In genomic region chr15:77421370-77421700, GRCh38 we compare ENCODE assay signal across 7 cellular contexts. TPM values are rescaled to one million over a fixed set of nuclear protein-coding genes. Genes with fewer than 3 reads are reported as not detected.
DNase-seq lines count a peak whose midpoint lies in the region; ATAC-seq, FAIRE-seq and TF ChIP-seq lines count a peak whose summit lies in the region.

No MANE protein-coding gene starts in this region.

- no peak for FAIRE-seq in H1 (lab: Jason Lieb, UNC)

- H3K4me3 ChIP-seq in GM12865 (ENCODE audit: low read depth, low read length) (peak overlapping the region; percentile 70), OCI-LY1 (ENCODE audit: low read depth, low read length, poor library complexity, severe bottlenecking) (peak overlapping the region; percentile 75), H1 (ENCODE audit: extremely low read depth in 1 of 4, insufficient read depth in 2 of 4, low read depth in 3 of 4, low read length in 4 of 4) (peak overlapping the region; percentile 86 to 98 (median 94))

- no peak for ATAC-seq in HG03097 (IDR thresholded peaks at IDR 0.05; ENCODE audit: low FRiP score, unreplicated experiment)
- no peak for ATAC-seq in GM21529 (IDR thresholded peaks at IDR 0.05; ENCODE audit: unreplicated experiment)
- ATAC-seq in HG02763 (IDR thresholded peaks at IDR 0.05; ENCODE audit: unreplicated experiment), result no peak

- H3K79me2 ChIP-seq in OCI-LY1 (ENCODE audit: insufficient read depth, low read length) (peaks cover 53% of the 10 kb centered on the region), H1 (ENCODE audit: control insufficient read depth in 1 of 2, insufficient read depth in 2 of 2, low read length in 2 of 2) (peaks cover 0 to 82% of the 10 kb centered on the region in 2 experiments; a peak in 3 of 4 replicates)

- no peak overlapping the region for H2AK5ac ChIP-seq in H1 (ENCODE audit: low read depth, low read length)

- H3K27ac ChIP-seq in OCI-LY1 (ENCODE audit: low read depth, low read length, poor library complexity, severe bottlenecking) (peak overlapping the region; percentile 75), H1 (ENCODE audit: low read depth, low read length) (no peak overlapping the region; the same call in 1 of the 2 replicates)

- TF ChIP-seq RAD21 in H1 (IDR thresholded peaks at IDR 0.05 in 1 of 2, conservative IDR thresholded peaks at IDR 0.05 in 1 of 2; ENCODE audit: low read depth in 2 of 2, low read length in 2 of 2), result no peak

- H4K5ac ChIP-seq in H1 (ENCODE audit: insufficient read length, low read depth, low read length), result no peak overlapping the region

- no peaks in the 10 kb centered on the region for H3K36me3 ChIP-seq in OCI-LY1 (ENCODE audit: insufficient read depth, low read length)
- H3K36me3 ChIP-seq in H1 (ENCODE audit: control insufficient read depth in 2 of 4, insufficient read depth in 4 of 4, low read length in 3 of 4), result no peaks in the 10 kb centered on the region

- 3% methylated on average over 3 of the region's 3 CpGs; no CpG with 5 or more reads in 1 of the 2 experiments for WGBS in H1 (ENCODE audit: extremely low coverage in 1 of 2, insufficient coverage in 1 of 2, insufficient read length in 1 of 2, insufficient replicate concordance in 2 of 2, low coverage in 1 of 2, low lambda C conversion rate in 2 of 2, missing lambda C conversion rate in 1 of 2), 2 experiments

- CTCF ChIA-PET in H1 (lab: Charles Lee; ENCODE audit: partially characterized antibody), result interaction anchor here (0.9 to 2.4 kb wide), 7 partner anchors 9 to 312 kb away, joined by 3 to 15 read pairs (median 6); no protein-coding TSS in a partner anchor

- H3K4me2 ChIP-seq in OCI-LY1 (ENCODE audit: low read length) (peak overlapping the region; percentile 72), H1 (ENCODE audit: insufficient read depth in 1 of 2, low read depth in 2 of 2, low read length in 2 of 2) (peak overlapping the region; percentile 85 to 96)

- peak overlapping the region; percentile 99 for H3K27ac Mint-ChIP-seq in neural crest cell (ENCODE audit: unreplicated experiment)

- POLR2A ChIA-PET in H1 (lab: Charles Lee; ENCODE audit: partially characterized antibody), result interaction anchor here (0.7 to 1.6 kb wide), 8 partner anchors 9 to 311 kb away, joined by 3 to 9 read pairs (median 3); no protein-coding TSS in a partner anchor

- H3K79me1 ChIP-seq in H1 (ENCODE audit: low read depth, low read length), result peaks cover 3% of the 10 kb centered on the region; the same call in 1 of the 2 replicates

- peak overlapping the region; percentile 98 for H3K4me3 Mint-ChIP-seq in neural crest cell

- H2AFZ ChIP-seq in OCI-LY1 (ENCODE audit: low read length), result no peak overlapping the region
- no peak overlapping the region for H2AFZ ChIP-seq in H1 (ENCODE audit: low read length)

- no peak overlapping the region for H3K4ac ChIP-seq in H1 (replicated peaks; ENCODE audit: insufficient read length, low read depth, low read length)

- H3K4me1 ChIP-seq in OCI-LY1 (ENCODE audit: insufficient read depth, low read length, severe bottlenecking) (peaks cover 42% of the 10 kb centered on the region), H1 (replicated peaks in 1 of 4; ENCODE audit: control insufficient read depth in 3 of 4, insufficient read depth in 4 of 4, low read length in 3 of 4) (peaks cover 0 to 13% (median 7%) of the 10 kb centered on the region in 4 experiments; a peak in 3 of 7 replicates)

- DNase-seq in GM12865 (ENCODE audit: low read depth) (peak; percentile 48), H1 (ENCODE audit: low read depth in 1 of 2, low spot score in 2 of 2) (no peak), neural crest cell (ENCODE audit: low read depth, low spot score) (no peak)

- no peaks in the 10 kb centered on the region for H3K27me3 Mint-ChIP-seq in neural crest cell (ENCODE audit: low read depth)

- TF ChIP-seq POLR2A in H1 (IDR thresholded peaks at IDR 0.05; ENCODE audit: control extremely low read depth in 1 of 2, low read depth in 2 of 2, low read length in 2 of 2), result no peak

- no peak overlapping the region for H2BK12ac ChIP-seq in H1 (ENCODE audit: low read depth, low read length)

- peaks cover 7% of the 10 kb centered on the region; the same call in 1 of the 2 replicates for H3K23me2 ChIP-seq in H1 (ENCODE audit: low read depth, low read length)

- H3K9ac ChIP-seq in OCI-LY1 (ENCODE audit: low read length) (peak overlapping the region; percentile 77), H1 (replicated peaks in 1 of 4; ENCODE audit: extremely low read depth in 1 of 4, low read depth in 3 of 4, low read length in 3 of 4) (peak overlapping the region; percentile 36 to 69 (median 41); a peak in 6 of 7 replicates)

- TF ChIP-seq EP300 in H1 (IDR thresholded peaks at IDR 0.05; ENCODE audit: borderline replicate concordance in 1 of 2, low read depth in 2 of 2, low read length in 2 of 2), result no peak

- TF ChIP-seq CTCF in GM12865 (IDR thresholded peaks at IDR 0.05; ENCODE audit: insufficient read depth, low read depth, low read length, missing control alignments), result no peak
- no peak for TF ChIP-seq CTCF in OCI-LY1 (IDR thresholded peaks at IDR 0.05; ENCODE audit: low read length)
- no peak for TF ChIP-seq CTCF in H1 (IDR thresholded peaks at IDR 0.05; ENCODE audit: control extremely low read depth in 1 of 3, insufficient read depth in 1 of 3, low read depth in 1 of 3, low read length in 3 of 3)
- no peak for TF ChIP-seq CTCF in neural crest cell (conservative IDR thresholded peaks at IDR 0.05)

- H2BK15ac ChIP-seq in H1 (ENCODE audit: low read length), result no peak overlapping the region

- H3K9me3 ChIP-seq in OCI-LY1 (ENCODE audit: low read length), result no peaks in the 10 kb centered on the region
- H3K9me3 ChIP-seq in H1 (ENCODE audit: insufficient read depth in 2 of 2, low read depth in 1 of 2, low read length in 1 of 2), result no peaks in the 10 kb centered on the region

- H3K14ac ChIP-seq in H1 (ENCODE audit: insufficient read length), result no peak overlapping the region

- H3K36me3 Mint-ChIP-seq in neural crest cell (ENCODE audit: low read depth), result no peaks in the 10 kb centered on the region

- H4K91ac ChIP-seq in H1 (replicated peaks; ENCODE audit: insufficient read length, low read length), result no peak overlapping the region

- no peak overlapping the region for H2BK120ac ChIP-seq in H1 (replicated peaks; ENCODE audit: low read depth, low read length)

- H2BK20ac ChIP-seq in H1 (ENCODE audit: low read length), result no peak overlapping the region

- H4K20me1 ChIP-seq in OCI-LY1 (ENCODE audit: insufficient read depth, low read length) (no peaks in the 10 kb centered on the region), H1 (replicated peaks in 1 of 2; ENCODE audit: control insufficient read depth in 1 of 2, insufficient read depth in 2 of 2, low read length in 2 of 2) (peaks cover 7 to 12% of the 10 kb centered on the region in 2 experiments)

- peaks cover 38% of the 10 kb centered on the region for H3K4me1 Mint-ChIP-seq in neural crest cell

- no peaks in the 10 kb centered on the region for H3K9me2 ChIP-seq in OCI-LY1 (ENCODE audit: low read depth, low read length)

- no peak overlapping the region for H3K56ac ChIP-seq in H1 (replicated peaks; ENCODE audit: insufficient read length, low read depth, low read length)

- H3K27me3 ChIP-seq in OCI-LY1 (ENCODE audit: insufficient read depth, low read length), result no peaks in the 10 kb centered on the region
- peaks cover 0 to 1% (median 0%) of the 10 kb centered on the region in 4 experiments; a peak in 1 of 7 replicates for H3K27me3 ChIP-seq in H1 (replicated peaks in 1 of 4; ENCODE audit: control insufficient read depth in 3 of 4, extremely low read depth in 1 of 4, insufficient read depth in 3 of 4, low read length in 3 of 4)

- H3K9me3 Mint-ChIP-seq in neural crest cell, result no peaks in the 10 kb centered on the region

- no peak overlapping the region for H4K8ac ChIP-seq in H1 (ENCODE audit: extremely low read depth, insufficient read depth, low read length)

- no peak overlapping the region for H2BK5ac ChIP-seq in H1 (ENCODE audit: low read depth, low read length)

- no peak overlapping the region for H3K18ac ChIP-seq in H1 (ENCODE audit: extremely low read depth, low read length)

- H3K23ac ChIP-seq in H1 (ENCODE audit: insufficient read length), result no peak overlapping the region

- H3F3A ChIP-seq in OCI-LY1 (ENCODE audit: insufficient read depth, low read length), result no peaks in the 10 kb centered on the region

TF ChIP-seq in H1, 55 proteins besides CTCF, POLR2A, EP300 and RAD21 (continues in another document):
- no peak for TF ChIP-seq MAFK (IDR thresholded peaks at IDR 0.05; ENCODE audit: low read depth, low read length)

RNA-seq across cellular contexts. Expression of gene HMG20A, which starts 0.6 kb away (rescaled TPM):
- total RNA-seq in H1 (2021; fragmentation: NEBNext Ultra II Directional; extraction: Animal tissue kit (Norgen Biotek cat#: 25700)), result 58.8 and 59.7 TPM in 2 replicates
- polyA plus RNA-seq in H1 (2011; rRNA removed), result 35.9 and 52.1 TPM in 2 replicates
- 50.7 TPM for polyA plus RNA-seq in H1 (2011; cell fraction: cytosol; rRNA removed)
- polyA plus RNA-seq in H1 (2011; cell fraction: nucleus; rRNA removed), result 41.3 TPM
- polyA plus RNA-seq in H1 (2012, experiment 1 of 2), result 30.5 to 40.0 TPM (median 32.3 TPM) in 4 replicates
- 4.0 TPM for polyA plus RNA-seq in H1 (2012, experiment 2 of 2)
- polyA plus RNA-seq in H1 (2013, experiment 1 of 2), result 37.2 TPM
- 39.9 TPM for polyA plus RNA-seq in H1 (2013, experiment 2 of 2)
- 64.3 and 68.9 TPM in 2 replicates for polyA minus RNA-seq in H1 (2011; rRNA and poly(A)+ RNA removed)
- polyA minus RNA-seq in H1 (2011; cell fraction: cytosol; rRNA and poly(A)+ RNA removed), result 42.1 TPM
- polyA minus RNA-seq in H1 (2011; cell fraction: nucleus; rRNA and poly(A)+ RNA removed), result 47.4 TPM
- total RNA-seq in neural crest cell, result 67.2 and 72.5 TPM in 2 replicates

RNA-seq across cellular contexts. Expression of gene PEAK1, which starts 1.4 kb away (rescaled TPM):
- total RNA-seq in H1 (2021; fragmentation: NEBNext Ultra II Directional; extraction: Animal tissue kit (Norgen Biotek cat#: 25700)), result 41.1 and 44.8 TPM in 2 replicates
- 7.7 and 8.8 TPM in 2 replicates for polyA plus RNA-seq in H1 (2011; rRNA removed)
- 10.2 TPM for polyA plus RNA-seq in H1 (2011; cell fraction: cytosol; rRNA removed)
- 17.1 TPM for polyA plus RNA-seq in H1 (2011; cell fraction: nucleus; rRNA removed)
- 10.7 to 16.9 TPM (median 15.0 TPM) in 4 replicates for polyA plus RNA-seq in H1 (2012, experiment 1 of 2)
- 0.33 TPM for polyA plus RNA-seq in H1 (2012, experiment 2 of 2)
- 9.3 TPM for polyA plus RNA-seq in H1 (2013, experiment 1 of 2)
- polyA plus RNA-seq in H1 (2013, experiment 2 of 2), result 9.5 TPM
- polyA minus RNA-seq in H1 (2011; rRNA and poly(A)+ RNA removed), result 34.4 and 43.0 TPM in 2 replicates
- polyA minus RNA-seq in H1 (2011; cell fraction: cytosol; rRNA and poly(A)+ RNA removed), result 28.5 TPM
- 54.4 TPM for polyA minus RNA-seq in H1 (2011; cell fraction: nucleus; rRNA and poly(A)+ RNA removed)
- 26.0 and 26.9 TPM in 2 replicates for total RNA-seq in neural crest cell
